9 cellular contexts compared by ENCODE assay signal in genomic region chr1:39238476-39238875, GRCh38. TPM values are rescaled to one million over a fixed set of nuclear protein-coding genes. Genes with fewer than 3 reads are reported as not detected.
DNase-seq lines count a peak whose midpoint lies in the region; ATAC-seq and TF ChIP-seq lines count a peak whose summit lies in the region.
"Had no signal": no experiment of that assay in that cellular context is flagged by ENCODE, and none has a peak within 500 bp of the region (broad histone marks: within the 10 kb centered on the region; RNA-seq: fewer than 3 reads in every experiment).

No MANE protein-coding gene starts in this region.

- peaks cover 0 to 7% (median 0%) of the 10 kb centered on the region in 3 donors for H3K36me3 ChIP-seq in tibial artery
- no peaks in the 10 kb centered on the region for H3K36me3 ChIP-seq in body of pancreas (replicated peaks in 1 of 2; ENCODE audit: insufficient read depth in 1 of 2, low read depth in 2 of 2)

- no peak for TF ChIP-seq CTCF in fibroblast of villous mesenchyme (IDR thresholded peaks at IDR 0.05; ENCODE audit: insufficient read depth, low read depth, low read length)
- TF ChIP-seq CTCF in osteocyte (IDR thresholded peaks at IDR 0.05), result no peak
- TF ChIP-seq CTCF in tibial artery (IDR thresholded peaks at IDR 0.05), result no peak
- TF ChIP-seq CTCF in body of pancreas (IDR thresholded peaks at IDR 0.05), result no peak

- peaks cover 47% of the 10 kb centered on the region for H3K36me3 Mint-ChIP-seq in activated CD8-positive, alpha-beta T cell treated with anti-CD3 and anti-CD28 coated beads, Interleukin-2, amount 10 ng/mL, durations not matched to agents 7 days and 5 days (ENCODE audit: low read depth)
- peaks cover 4% of the 10 kb centered on the region for H3K36me3 Mint-ChIP-seq in osteocyte (ENCODE audit: unreplicated experiment)

- no peak for ATAC-seq in activated CD8-positive, alpha-beta T cell treated with anti-CD3 and anti-CD28 coated beads, Interleukin-2, amount 10 ng/mL, durations not matched to agents 7 days and 5 days
- ATAC-seq in body of pancreas, result no peak

- intact Hi-C loops in tibial artery (cut with DNase I; ENCODE audit: low total_unique reads), result no loop called here
- intact Hi-C loops in body of pancreas (cut with DNase I), result no loop called here

- DNase-seq in ELR (ENCODE audit: low read depth) (peak; percentile 63), fibroblast of villous mesenchyme (ENCODE audit: low read depth) (peak; percentile 38), osteocyte (ENCODE audit: extremely low spot score, unreplicated experiment) (no peak), tibial artery (no peak), NCI-H1092 (lab: John Stamatoyannopoulos, UW) (no peak), body of pancreas (no peak)
- no peak for DNase-seq in activated CD8-positive, alpha-beta T cell treated with anti-CD3 and anti-CD28 coated beads, Interleukin-2, amount 10 ng/mL, durations not matched to agents 7 days and 5 days
- DNase-seq in stimulated activated CD4-positive, alpha-beta T cell treated with anti-CD3 and anti-CD28 coated beads, Interleukin-12 subunit alpha, Interleukin-12 subunit beta, amount 100 ng/mL, for 4 hours, result no peak
- DNase-seq: T1000 had no signal

- H3K27me3 ChIP-seq in tibial artery (no peaks in the 10 kb centered on the region), body of pancreas (no peaks in the 10 kb centered on the region)

- no peaks in the 10 kb centered on the region for H3K27me3 Mint-ChIP-seq in activated CD8-positive, alpha-beta T cell treated with anti-CD3 and anti-CD28 coated beads, Interleukin-2, amount 10 ng/mL, durations not matched to agents 7 days and 5 days (ENCODE audit: low read depth)
- no peaks in the 10 kb centered on the region for H3K27me3 Mint-ChIP-seq in osteocyte (ENCODE audit: unreplicated experiment)

- POLR2A ChIA-PET in activated CD8-positive, alpha-beta T cell treated with anti-CD3 and anti-CD28 coated beads, Interleukin-2, amount 10 ng/mL, durations not matched to agents 7 days and 5 days (lab: Charles Lee), result interaction anchor here (0.9 kb wide), 1 partner anchor 34 kb away, joined by 3 read pairs; the partner anchor contains the start of gene MACF1

- H3K27ac ChIP-seq in tibial artery, result peak overlapping the region in 1 of 2 donors; percentile 27
- no peak overlapping the region for H3K27ac ChIP-seq in body of pancreas

- H3K9me3 Mint-ChIP-seq in activated CD8-positive, alpha-beta T cell treated with anti-CD3 and anti-CD28 coated beads, Interleukin-2, amount 10 ng/mL, durations not matched to agents 7 days and 5 days (ENCODE audit: insufficient read depth), result no peaks in the 10 kb centered on the region
- H3K9me3 Mint-ChIP-seq in osteocyte (ENCODE audit: unreplicated experiment), result no peaks in the 10 kb centered on the region

- H3K4me3 Mint-ChIP-seq in activated CD8-positive, alpha-beta T cell treated with anti-CD3 and anti-CD28 coated beads, Interleukin-2, amount 10 ng/mL, durations not matched to agents 7 days and 5 days, result no peak overlapping the region
- no peak overlapping the region for H3K4me3 Mint-ChIP-seq in osteocyte (ENCODE audit: unreplicated experiment)

- WGBS in body of pancreas, 2 donors, result 60 to 75% methylated on average over 1 of the region's 1 CpG

- H3K4me1 Mint-ChIP-seq in activated CD8-positive, alpha-beta T cell treated with anti-CD3 and anti-CD28 coated beads, Interleukin-2, amount 10 ng/mL, durations not matched to agents 7 days and 5 days (ENCODE audit: low read depth), result peaks cover 8% of the 10 kb centered on the region
- H3K4me1 Mint-ChIP-seq in osteocyte (ENCODE audit: unreplicated experiment), result peaks cover 16% of the 10 kb centered on the region

- CTCF ChIA-PET in activated CD8-positive, alpha-beta T cell treated with anti-CD3 and anti-CD28 coated beads, Interleukin-2, amount 10 ng/mL, durations not matched to agents 7 days and 5 days (lab: Charles Lee), result interaction anchor here (1.4 to 4.7 kb wide), 4 partner anchors 13 to 55 kb away, joined by 5 to 50 read pairs (median 12); no protein-coding TSS in a partner anchor

- no peak for TF ChIP-seq POLR2A in body of pancreas (IDR thresholded peaks at IDR 0.05)

- H3K4me1 ChIP-seq in tibial artery (peaks cover 0 to 39% (median 6%) of the 10 kb centered on the region in 4 donors), body of pancreas (no peaks in the 10 kb centered on the region)

- no peak overlapping the region for H3K4me3 ChIP-seq in fibroblast of villous mesenchyme (ENCODE audit: low read depth, low read length)
- H3K4me3 ChIP-seq in tibial artery, result no peak overlapping the region
- H3K4me3 ChIP-seq in body of pancreas, result no peak overlapping the region

- H3K9me3 ChIP-seq in tibial artery (no peaks in the 10 kb centered on the region), body of pancreas (no peaks in the 10 kb centered on the region)

- H3K27ac Mint-ChIP-seq in activated CD8-positive, alpha-beta T cell treated with anti-CD3 and anti-CD28 coated beads, Interleukin-2, amount 10 ng/mL, durations not matched to agents 7 days and 5 days, result peak overlapping the region; percentile 75
- peak overlapping the region; percentile 4 for H3K27ac Mint-ChIP-seq in osteocyte (ENCODE audit: unreplicated experiment)

RNA-seq across cellular contexts. Expression of gene MACF1, which starts 34.0 kb away (rescaled TPM):
- total RNA-seq in activated CD8-positive, alpha-beta T cell treated with anti-CD3 and anti-CD28 coated beads, Interleukin-2, amount 10 ng/mL, durations not matched to agents 7 days and 5 days, result 100 to 1,000 TPM; 353 to 366 TPM
- total RNA-seq in fibroblast of villous mesenchyme, result 409 and 554 TPM in 2 replicates
- 431 and 452 TPM in 2 replicates for total RNA-seq in osteocyte
- 100 to 1,000 TPM; 144 to 190 TPM for total RNA-seq in body of pancreas

Comparison
In these comparisons a context has a peak if more than half of its experiments do, and no peak if none do; other contexts are left out.
1. DNase-seq: peak in ELR (single experiment) and fibroblast of villous mesenchyme (single experiment); none in activated CD8-positive, alpha-beta T cell treated with anti-CD3 and anti-CD28 coated beads, Interleukin-2, amount 10 ng/mL, durations not matched to agents 7 days and 5 days (single experiment), osteocyte (single experiment), tibial artery (0 of 2), stimulated activated CD4-positive, alpha-beta T cell treated with anti-CD3 and anti-CD28 coated beads, Interleukin-12 subunit alpha, Interleukin-12 subunit beta, amount 100 ng/mL, for 4 hours (single experiment), NCI-H1092 (single experiment) and body of pancreas (0 of 4).